Comparison of ENCODE assay signal across 8 cellular contexts in the genomic region with DNA sequence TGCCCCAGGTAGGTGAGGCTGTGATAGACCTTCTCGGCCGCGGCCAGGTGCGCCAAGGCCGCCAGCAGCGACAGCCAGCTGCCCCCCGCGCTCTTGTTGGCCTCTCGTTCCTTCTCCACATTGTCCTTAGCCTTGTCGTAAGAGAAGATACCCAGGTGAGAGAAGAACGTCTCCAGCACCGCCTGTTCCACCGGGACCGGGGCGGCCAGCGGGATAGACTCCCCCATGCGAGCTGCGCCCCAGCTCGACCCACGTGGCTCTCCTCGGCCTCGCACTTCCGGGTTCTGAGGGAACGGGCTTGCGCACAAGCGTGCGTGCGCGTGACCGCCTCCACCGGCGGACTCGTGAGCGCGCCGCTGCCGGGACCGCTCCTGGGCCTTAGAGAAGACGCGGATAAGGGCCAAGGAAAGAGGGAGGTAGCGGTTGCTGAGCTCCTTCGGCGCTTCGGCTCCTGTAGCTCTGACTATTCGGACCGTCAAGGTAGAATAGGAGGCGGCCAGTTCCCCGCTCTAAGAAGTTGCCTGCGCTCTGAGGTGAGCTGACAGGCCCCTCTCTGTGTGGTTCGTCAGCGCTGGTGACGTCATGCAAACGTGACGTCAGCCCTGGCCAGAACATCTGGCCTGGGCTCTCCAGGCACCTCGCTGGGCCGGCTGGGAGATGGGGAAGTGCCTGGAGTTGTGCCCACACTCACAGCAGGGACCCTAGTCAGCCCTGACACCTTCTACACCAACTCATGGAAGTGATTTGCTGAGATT. TPM values are rescaled to one million over a fixed set of nuclear protein-coding genes. Genes with fewer than 3 reads are reported as not detected.
A peak's percentile ranks its signal among the peaks of the same experiment; 100 is the strongest.
DNase-seq lines count a peak whose midpoint lies in the region; ATAC-seq and TF ChIP-seq lines count a peak whose summit lies in the region.

Gene KICS2, minus strand, starts transcription at position 286 of the 755 bp plus-strand sequence. Its CDS starts 59 bp downstream, at position 227.

- no peaks in the 10 kb centered on the region for H3K27me3 ChIP-seq in BE2C

- TF ChIP-seq CTCF in BE2C (IDR thresholded peaks at IDR 0.05; ENCODE audit: low read depth, low read length) (no peak), choroid plexus epithelial cell (conservative IDR thresholded peaks at IDR 0.05; ENCODE audit: low read depth, low read length) (no peak)

- H3K9me3 ChIP-seq in BE2C, result no peaks in the 10 kb centered on the region

- peak; percentile 98 for ATAC-seq in HG03439 (IDR thresholded peaks at IDR 0.05; ENCODE audit: unreplicated experiment)
- peak; percentile 92 for ATAC-seq in activated CD4-positive, alpha-beta T cell treated with anti-CD3 and anti-CD28 coated beads for 36 hours

- H3K36me3 Mint-ChIP-seq in activated CD4-positive, alpha-beta T cell treated with anti-CD3 and anti-CD28 coated beads for 36 hours (ENCODE audit: low read depth), result peaks cover 3% of the 10 kb centered on the region

- H3K4me3 ChIP-seq in BE2C (ENCODE audit: low read depth, low read length), result peak within 1 kb of the TSS; percentile 89
- H3K4me3 ChIP-seq in choroid plexus epithelial cell (ENCODE audit: low read depth, low read length), result peak within 1 kb of the TSS; percentile 93

- DNase-seq in BE2C, result peak; percentile 92
- peak; percentile 77 for DNase-seq in GM19238 (ENCODE audit: insufficient read length, low spot score)
- peak; percentile 95 for DNase-seq in NCI-H510A (lab: John Stamatoyannopoulos, UW)
- DNase-seq in activated CD4-positive, alpha-beta T cell treated with anti-CD3 and anti-CD28 coated beads for 36 hours, result peak; percentile 95
- DNase-seq in choroid plexus epithelial cell (ENCODE audit: low read depth), result peak; percentile 95
- DNase-seq in kidney tubule cell (ENCODE audit: low spot score), result peak; percentile 94
- peak; percentile 63 to 79 for DNase-seq in stimulated activated CD4-positive, alpha-beta T cell treated with anti-CD3 and anti-CD28 coated beads, Interleukin-1b, Interleukin-23, amount 100 ng/mL, for 1 hour (ENCODE audit: low read depth in 2 of 2)

- POLR2A ChIA-PET in activated CD4-positive, alpha-beta T cell treated with anti-CD3 and anti-CD28 coated beads for 36 hours (lab: Charles Lee), result interaction anchor here (0.6 kb wide), 1 partner anchor 386 kb away, joined by 11 read pairs; no protein-coding TSS in a partner anchor

- intact Hi-C loops in activated CD4-positive, alpha-beta T cell treated with anti-CD3 and anti-CD28 coated beads for 36 hours (cut with DNase I, micrococcal nuclease), result loop anchor here (1.0 to 5.0 kb wide), 7 partner anchors 182 to 1960 kb away; partner anchors contain the start of genes XPOT (in 2 of the 2), GNS (in 1 of the 2), RASSF3 (in 1 of the 2) and SRGAP1 (in 1 of the 2)

- no peaks in the 10 kb centered on the region for H3K36me3 ChIP-seq in BE2C

- H3K4me3 Mint-ChIP-seq in activated CD4-positive, alpha-beta T cell treated with anti-CD3 and anti-CD28 coated beads for 36 hours, result peak within 1 kb of the TSS; percentile 92

- H3K4me1 ChIP-seq in BE2C, result no peaks in the 10 kb centered on the region

- CTCF ChIA-PET in activated CD4-positive, alpha-beta T cell treated with anti-CD3 and anti-CD28 coated beads for 36 hours (lab: Charles Lee), result interaction anchor here (0.6 to 1.4 kb wide), 4 partner anchors 74 to 936 kb away, joined by 3 to 6 read pairs (median 4); partner anchors contain the start of gene SRGAP1

- H3K27me3 Mint-ChIP-seq in activated CD4-positive, alpha-beta T cell treated with anti-CD3 and anti-CD28 coated beads for 36 hours, result peaks cover 4% of the 10 kb centered on the region

- H3K9me3 Mint-ChIP-seq in activated CD4-positive, alpha-beta T cell treated with anti-CD3 and anti-CD28 coated beads for 36 hours (ENCODE audit: low read depth), result no peaks in the 10 kb centered on the region

- peak within 1 kb of the TSS; percentile 96 for H3K27ac Mint-ChIP-seq in activated CD4-positive, alpha-beta T cell treated with anti-CD3 and anti-CD28 coated beads for 36 hours

- H3K4me1 Mint-ChIP-seq in activated CD4-positive, alpha-beta T cell treated with anti-CD3 and anti-CD28 coated beads for 36 hours, result peaks cover 30% of the 10 kb centered on the region

RNA-seq across cellular contexts. Expression of gene KICS2, which starts in this region (rescaled TPM):
- polyA plus RNA-seq in BE2C (2012; ENCODE audit: insufficient read depth, insufficient read length, low read depth), result 6.8 TPM
- 10 to 100 TPM; 15.1 to 16.6 TPM for total RNA-seq in activated CD4-positive, alpha-beta T cell treated with anti-CD3 and anti-CD28 coated beads for 36 hours

Comparison
In these comparisons a context has a peak if more than half of its experiments do, and no peak if none do; other contexts are left out.
1. Peak in every context shown above with its lines: DNase-seq, ATAC-seq and H3K4me3 ChIP-seq.